ENCODE assay signal across 8 cellular contexts in genomic region chr1:169546087-169546995, GRCh38. TPM values are rescaled to one million over a fixed set of nuclear protein-coding genes. Genes with fewer than 3 reads are reported as not detected.
DNase-seq lines count a peak whose midpoint lies in the region; ATAC-seq and TF ChIP-seq lines count a peak whose summit lies in the region.

No MANE protein-coding gene starts in this region.

- H3K4me1 ChIP-seq in CD8-positive, alpha-beta T cell (ENCODE audit: insufficient read depth, low read length) = no peaks in the 10 kb centered on the region
- H3K4me1 ChIP-seq in adipocyte (ENCODE audit: control insufficient read depth, insufficient read depth, low read length) = no peaks in the 10 kb centered on the region
- no peaks in the 10 kb centered on the region for H3K4me1 ChIP-seq in left ventricle myocardium inferior

- no peaks in the 10 kb centered on the region for H3K9me3 Mint-ChIP-seq in CD8-positive, alpha-beta T cell

- ATAC-seq in CD8-positive, alpha-beta T cell = peak; percentile 85
- ATAC-seq in GM19395 (IDR thresholded peaks at IDR 0.05; ENCODE audit: unreplicated experiment) = peak; percentile 87
- no peak for ATAC-seq in GM19455 (IDR thresholded peaks at IDR 0.05; ENCODE audit: unreplicated experiment)

- CTCF ChIA-PET in CD8-positive, alpha-beta T cell (lab: Charles Lee) = interaction anchor here (0.6 to 3.2 kb wide), 22 partner anchors 8 to 1204 kb away, joined by 3 to 17 read pairs (median 4); partner anchors contain the start of genes F5 and SLC19A2

- H3K9me3 ChIP-seq in CD8-positive, alpha-beta T cell (ENCODE audit: low read length) = no peaks in the 10 kb centered on the region
- H3K9me3 ChIP-seq in adipocyte (ENCODE audit: control insufficient read depth, low read length) (no peaks in the 10 kb centered on the region), left ventricle myocardium inferior (replicated peaks) (no peaks in the 10 kb centered on the region)

- H3K4me3 ChIP-seq in CD8-positive, alpha-beta T cell (ENCODE audit: low read depth, low read length) = no peak overlapping the region
- H3K4me3 ChIP-seq in adipocyte (ENCODE audit: low read length) (no peak overlapping the region), left ventricle myocardium inferior (no peak overlapping the region)

- no peaks in the 10 kb centered on the region for H3K27me3 ChIP-seq in CD8-positive, alpha-beta T cell (ENCODE audit: insufficient read depth, low read length)
- H3K27me3 ChIP-seq in adipocyte (replicated peaks; ENCODE audit: control insufficient read depth, insufficient read depth, low read length) = no peaks in the 10 kb centered on the region
- no peaks in the 10 kb centered on the region for H3K27me3 ChIP-seq in left ventricle myocardium inferior (ENCODE audit: low read depth)

- no peaks in the 10 kb centered on the region for H3K36me3 ChIP-seq in CD8-positive, alpha-beta T cell (ENCODE audit: insufficient read depth, low read length)
- H3K36me3 ChIP-seq in adipocyte (ENCODE audit: control insufficient read depth, insufficient read depth, low read length, severe bottlenecking) (peaks cover 14% of the 10 kb centered on the region), left ventricle myocardium inferior (peaks cover 5% of the 10 kb centered on the region)

- peak in 6 of 7 experiments; percentile 26 to 63 (median 46) for DNase-seq in CD8-positive, alpha-beta T cell
- DNase-seq in Kasumi-1 (lab: John Stamatoyannopoulos, UW) (peak; percentile 68 to 74), RPMI8226 (peak; percentile 79), adipocyte (ENCODE audit: low read depth) (peak; percentile 89), left ventricle myocardium inferior (no peak), putamen (ENCODE audit: low spot score) (peak; percentile 70)

- H3K9ac ChIP-seq in adipocyte (ENCODE audit: low read length) = no peak overlapping the region

- peak; percentile 82 for TF ChIP-seq CTCF in CD8-positive, alpha-beta T cell (IDR thresholded peaks at IDR 0.05)
- peak; percentile 86 for TF ChIP-seq CTCF in left ventricle myocardium inferior (IDR thresholded peaks at IDR 0.05; ENCODE audit: borderline replicate concordance)

- H3K36me3 Mint-ChIP-seq in CD8-positive, alpha-beta T cell = no peaks in the 10 kb centered on the region

- intact Hi-C loops in CD8-positive, alpha-beta T cell (cut with DNase I, micrococcal nuclease) = loop anchor here (1.0 to 10.0 kb wide), 8 partner anchors 60 to 1381 kb away; no protein-coding TSS in a partner anchor
- intact Hi-C loops in left ventricle myocardium inferior (cut with micrococcal nuclease) = no loop called here

- H3K27me3 Mint-ChIP-seq in CD8-positive, alpha-beta T cell (ENCODE audit: low read depth) = no peaks in the 10 kb centered on the region

- H3K27ac Mint-ChIP-seq in CD8-positive, alpha-beta T cell = no peak overlapping the region

- H3K4me1 Mint-ChIP-seq in CD8-positive, alpha-beta T cell (ENCODE audit: low read depth) = no peaks in the 10 kb centered on the region

- POLR2A ChIA-PET in CD8-positive, alpha-beta T cell (lab: Charles Lee) = no interaction called here

- H3K4me3 Mint-ChIP-seq in CD8-positive, alpha-beta T cell = no peak overlapping the region

- H3K27ac ChIP-seq in CD8-positive, alpha-beta T cell (ENCODE audit: low read depth, low read length) = no peak overlapping the region
- H3K27ac ChIP-seq in left ventricle myocardium inferior (replicated peaks) = no peak overlapping the region

RNA-seq across cellular contexts. Expression of gene F5, which starts 39.9 kb away (rescaled TPM):
- total RNA-seq in CD8-positive, alpha-beta T cell = under 1 TPM; 0.28 to 0.30 TPM
- 14.7 TPM for total RNA-seq in left ventricle myocardium inferior

Comparison
In these comparisons a context has a peak if more than half of its experiments do, and no peak if none do; other contexts are left out.
1. RNA of gene F5, which starts 39.9 kb away (total RNA-seq): 14.7 TPM in left ventricle myocardium inferior (single experiment); 0.28 to 0.30 TPM in CD8-positive, alpha-beta T cell; every median in the first group is over 10 times any median in the second.